In the genomic region with DNA sequence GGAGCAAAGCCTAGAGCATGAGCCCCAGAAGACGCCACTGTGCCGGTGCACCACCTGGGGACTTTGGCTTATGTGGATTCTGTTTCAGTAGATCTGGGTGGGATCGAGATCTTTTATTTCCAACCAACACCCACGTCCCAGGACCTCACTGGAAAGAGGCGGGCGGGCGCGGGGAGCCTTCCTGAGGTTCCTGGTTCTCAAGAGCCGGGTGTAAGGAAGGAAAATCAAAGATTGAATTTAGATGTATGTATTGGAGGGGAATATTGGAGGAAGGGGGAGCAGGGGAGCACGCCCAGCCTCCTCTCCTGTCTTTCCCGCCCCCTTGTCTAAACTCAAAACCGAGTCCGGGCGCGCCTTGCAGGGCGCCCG, we compare ENCODE assay signal across 15 cellular contexts. TPM values are rescaled to one million over a fixed set of nuclear protein-coding genes. Genes with fewer than 3 reads are reported as not detected.
A peak's percentile ranks its signal among the peaks of the same experiment; 100 is the strongest.
DNase-seq lines count a peak whose midpoint lies in the region; ATAC-seq, FAIRE-seq and TF ChIP-seq lines count a peak whose summit lies in the region.
"Had no signal": no experiment of that assay in that cellular context is flagged by ENCODE, and none has a peak within 500 bp of the region (broad histone marks: within the 10 kb centered on the region; RNA-seq: fewer than 3 reads in every experiment).

No MANE protein-coding gene starts in this region.

- no peak overlapping the region for H3K27ac Mint-ChIP-seq in CD4-positive, alpha-beta memory T cell
- no peak overlapping the region for H3K27ac Mint-ChIP-seq in neural crest cell (ENCODE audit: unreplicated experiment)

- no peak overlapping the region for H3K27ac ChIP-seq in CD4-positive, alpha-beta memory T cell (ENCODE audit: low read depth, low read length)
- H3K27ac ChIP-seq in H1 (ENCODE audit: low read depth, low read length) (no peak overlapping the region), upper lobe of right lung (no peak overlapping the region)
- H3K27ac ChIP-seq: adrenal gland, gastroesophageal sphincter had no signal

- no peak overlapping the region for H4K8ac ChIP-seq in H1 (ENCODE audit: extremely low read depth, insufficient read depth, low read length)

- no peak for TF ChIP-seq RAD21 in H1 (IDR thresholded peaks at IDR 0.05 in 1 of 2, conservative IDR thresholded peaks at IDR 0.05 in 1 of 2; ENCODE audit: low read depth in 2 of 2, low read length in 2 of 2)

- H2BK20ac ChIP-seq in H1 (ENCODE audit: low read length) = no peak overlapping the region

- H2BK15ac ChIP-seq in H1 (ENCODE audit: low read length) = no peak overlapping the region

- peak overlapping the region in 1 of 2 donors; percentile 19 for H3K4me3 ChIP-seq in CD4-positive, alpha-beta memory T cell (ENCODE audit: low read length in 2 of 2)
- H3K4me3 ChIP-seq in H7 (ENCODE audit: insufficient read depth, low read depth, low read length) (peak overlapping the region; percentile 35), H1 (ENCODE audit: extremely low read depth in 1 of 4, insufficient read depth in 2 of 4, low read depth in 3 of 4, low read length in 4 of 4) (peak overlapping the region; percentile 5 to 56 (median 20); a peak in 4 of 8 replicates), upper lobe of right lung (no peak overlapping the region)
- H3K4me3 ChIP-seq: adrenal gland had no signal

- H2AK5ac ChIP-seq in H1 (ENCODE audit: low read depth, low read length) = no peak overlapping the region

- intact Hi-C loops in CD4-positive, alpha-beta memory T cell (cut with micrococcal nuclease) = no loop called here
- intact Hi-C loops in upper lobe of right lung (cut with DNase I) = no loop called here

- H3K56ac ChIP-seq in H1 (replicated peaks; ENCODE audit: insufficient read length, low read depth, low read length) = no peak overlapping the region

- no peak overlapping the region for H4K5ac ChIP-seq in H1 (ENCODE audit: insufficient read length, low read depth, low read length)

- no peaks in the 10 kb centered on the region for H3K36me3 ChIP-seq in CD4-positive, alpha-beta memory T cell (ENCODE audit: insufficient read depth, low read length)
- H3K36me3 ChIP-seq in H7 (replicated peaks; ENCODE audit: control insufficient read depth, insufficient read depth, low read length) (no peaks in the 10 kb centered on the region), H1 (ENCODE audit: control insufficient read depth in 2 of 4, insufficient read depth in 4 of 4, low read length in 3 of 4) (no peaks in the 10 kb centered on the region), upper lobe of right lung (no peaks in the 10 kb centered on the region)
- H3K36me3 ChIP-seq: adrenal gland, gastroesophageal sphincter had no signal

- no peak for DNase-seq in CD4-positive, alpha-beta memory T cell
- DNase-seq in H7 = no peak
- DNase-seq in H1 (ENCODE audit: low read depth in 1 of 2, low spot score in 2 of 2) = no peak
- DNase-seq in neural crest cell (ENCODE audit: low read depth, low spot score) = no peak
- no peak for DNase-seq in upper lobe of right lung
- DNase-seq in HCEC 1CT = no peak
- DNase-seq: effector CD4-positive, alpha-beta T cell; NCI-H2227 treated with DMSO at 0.1 percent for 48 hours; SW 1271 had no signal

- CTCF ChIA-PET in CD4-positive, alpha-beta memory T cell (lab: Charles Lee; ENCODE audit: partially characterized antibody) = no interaction called here
- CTCF ChIA-PET in H1 (lab: Charles Lee; ENCODE audit: partially characterized antibody) = interaction anchor here (0.8 to 1.9 kb wide), 4 partner anchors 8 to 108 kb away, joined by 3 to 7 read pairs (median 4); no protein-coding TSS in a partner anchor

- peaks cover 33% of the 10 kb centered on the region for H3K4me1 ChIP-seq in CD4-positive, alpha-beta memory T cell (ENCODE audit: insufficient read depth, low read length)
- H3K4me1 ChIP-seq in H1 (replicated peaks in 1 of 4; ENCODE audit: control insufficient read depth in 3 of 4, insufficient read depth in 4 of 4, low read length in 3 of 4) = peaks cover under 1 to 10% (median 8%) of the 10 kb centered on the region in 4 experiments
- peaks cover 23% of the 10 kb centered on the region for H3K4me1 ChIP-seq in upper lobe of right lung

- H3K36me3 Mint-ChIP-seq in CD4-positive, alpha-beta memory T cell = no peaks in the 10 kb centered on the region
- peaks cover 5% of the 10 kb centered on the region for H3K36me3 Mint-ChIP-seq in neural crest cell (ENCODE audit: low read depth)

- H3K23me2 ChIP-seq in H1 (ENCODE audit: low read depth, low read length) = peaks cover 8% of the 10 kb centered on the region

- peaks cover 4 to 7% of the 10 kb centered on the region in 2 experiments for H4K20me1 ChIP-seq in H1 (replicated peaks in 1 of 2; ENCODE audit: control insufficient read depth in 1 of 2, insufficient read depth in 2 of 2, low read length in 2 of 2)

- peaks cover 55 to 72% of the 10 kb centered on the region in 2 donors for H3K27me3 Mint-ChIP-seq in CD4-positive, alpha-beta memory T cell
- peaks cover 96% of the 10 kb centered on the region for H3K27me3 Mint-ChIP-seq in neural crest cell (ENCODE audit: low read depth)

- no peak overlapping the region for H3K9ac ChIP-seq in H1 (replicated peaks in 1 of 4; ENCODE audit: extremely low read depth in 1 of 4, low read depth in 3 of 4, low read length in 3 of 4)

- peaks cover 62% of the 10 kb centered on the region for H3K27me3 ChIP-seq in CD4-positive, alpha-beta memory T cell (ENCODE audit: insufficient read depth, low read length)
- H3K27me3 ChIP-seq in H7 (ENCODE audit: control insufficient read depth, insufficient read depth, low read length) (peaks cover 87% of the 10 kb centered on the region), H1 (replicated peaks in 1 of 4; ENCODE audit: control insufficient read depth in 3 of 4, extremely low read depth in 1 of 4, insufficient read depth in 3 of 4, low read length in 3 of 4) (peaks cover 66 to 74% (median 72%) of the 10 kb centered on the region in 4 experiments), upper lobe of right lung (peaks cover 84% of the 10 kb centered on the region)

- no peak overlapping the region for H3K23ac ChIP-seq in H1 (ENCODE audit: insufficient read length)

- no peak overlapping the region for H4K91ac ChIP-seq in H1 (replicated peaks; ENCODE audit: insufficient read length, low read length)

- H2BK120ac ChIP-seq in H1 (replicated peaks; ENCODE audit: low read depth, low read length) = no peak overlapping the region

- TF ChIP-seq EP300 in H1 (IDR thresholded peaks at IDR 0.05; ENCODE audit: borderline replicate concordance in 1 of 2, low read depth in 2 of 2, low read length in 2 of 2) = no peak

- peaks cover 18 to 47% (median 33%) of the 10 kb centered on the region in 4 donors for H3K4me1 Mint-ChIP-seq in CD4-positive, alpha-beta memory T cell
- peaks cover 32% of the 10 kb centered on the region for H3K4me1 Mint-ChIP-seq in neural crest cell

- no peaks in the 10 kb centered on the region for H3K79me2 ChIP-seq in H1 (ENCODE audit: control insufficient read depth in 1 of 2, insufficient read depth in 2 of 2, low read length in 2 of 2)

- peak overlapping the region; percentile 66 to 67 for H3K4me2 ChIP-seq in H1 (ENCODE audit: insufficient read depth in 1 of 2, low read depth in 2 of 2, low read length in 2 of 2)

- H3K9me3 ChIP-seq in CD4-positive, alpha-beta memory T cell (ENCODE audit: control insufficient read depth in 1 of 2, low read length in 2 of 2) = no peaks in the 10 kb centered on the region
- H3K9me3 ChIP-seq in H1 (ENCODE audit: insufficient read depth in 2 of 2, low read depth in 1 of 2, low read length in 1 of 2) = no peaks in the 10 kb centered on the region; a peak in 1 of 4 replicates
- H3K9me3 ChIP-seq in upper lobe of right lung = no peaks in the 10 kb centered on the region
- H3K9me3 ChIP-seq: adrenal gland, gastroesophageal sphincter had no signal

- H3K14ac ChIP-seq in H1 (ENCODE audit: insufficient read length) = no peak overlapping the region

- TF ChIP-seq POLR2A in H1 (IDR thresholded peaks at IDR 0.05; ENCODE audit: control extremely low read depth in 1 of 2, low read depth in 2 of 2, low read length in 2 of 2) = no peak

- POLR2A ChIA-PET in CD4-positive, alpha-beta memory T cell (lab: Charles Lee; ENCODE audit: partially characterized antibody) = no interaction called here
- POLR2A ChIA-PET in H1 (lab: Charles Lee; ENCODE audit: partially characterized antibody) = interaction anchor here (1.5 kb wide), 1 partner anchor 11 kb away, joined by 7 read pairs; no protein-coding TSS in a partner anchor

- no peaks in the 10 kb centered on the region for H3K79me1 ChIP-seq in H1 (ENCODE audit: low read depth, low read length)

- 29% methylated on average over 13 of the region's 17 CpGs; no CpG with 5 or more reads in 1 of the 2 experiments for WGBS in H1 (ENCODE audit: extremely low coverage in 1 of 2, insufficient coverage in 1 of 2, insufficient read length in 1 of 2, insufficient replicate concordance in 2 of 2, low coverage in 1 of 2, low lambda C conversion rate in 2 of 2, missing lambda C conversion rate in 1 of 2), 2 experiments

- H3K4me3 Mint-ChIP-seq in CD4-positive, alpha-beta memory T cell = peak overlapping the region; percentile 52 to 79 (median 60)
- peak overlapping the region; percentile 19 for H3K4me3 Mint-ChIP-seq in neural crest cell

- H2BK5ac ChIP-seq in H1 (ENCODE audit: low read depth, low read length) = no peak overlapping the region

- ATAC-seq in upper lobe of right lung (no peak), GM21737 (IDR thresholded peaks at IDR 0.05; ENCODE audit: unreplicated experiment) (no peak)
- ATAC-seq: gastroesophageal sphincter had no signal

- H2AFZ ChIP-seq in H1 (ENCODE audit: low read length) = no peak overlapping the region; the same call in 1 of the 2 replicates

- no peak for FAIRE-seq in H1 (lab: Jason Lieb, UNC)

- H3K18ac ChIP-seq in H1 (ENCODE audit: extremely low read depth, low read length) = peak overlapping the region; percentile 19

- H3K9me3 Mint-ChIP-seq in CD4-positive, alpha-beta memory T cell = peaks cover 0 to 4% (median 0%) of the 10 kb centered on the region in 8 donors
- no peaks in the 10 kb centered on the region for H3K9me3 Mint-ChIP-seq in neural crest cell

- no peak for TF ChIP-seq CTCF in H1 (IDR thresholded peaks at IDR 0.05; ENCODE audit: control extremely low read depth in 1 of 3, insufficient read depth in 1 of 3, low read depth in 1 of 3, low read length in 3 of 3)
- TF ChIP-seq CTCF in neural crest cell (conservative IDR thresholded peaks at IDR 0.05) = no peak
- TF ChIP-seq CTCF in upper lobe of right lung (IDR thresholded peaks at IDR 0.05) = no peak

- no peak overlapping the region for H3K4ac ChIP-seq in H1 (replicated peaks; ENCODE audit: insufficient read length, low read depth, low read length)

- H2BK12ac ChIP-seq in H1 (ENCODE audit: low read depth, low read length) = no peak overlapping the region

RNA-seq across cellular contexts. Expression of a gene that starts 6.2 kb away (rescaled TPM):
- not detected for total RNA-seq in CD4-positive, alpha-beta memory T cell
- polyA plus RNA-seq in CD4-positive, alpha-beta memory T cell = not detected
- 0.17 and 0.67 TPM in 2 replicates for total RNA-seq in H7 (2014; rRNA removed; shearing (Covaris generic))
- 0.11 TPM in 1 of 2 replicates, not detected in the other for total RNA-seq in H1 (2021; fragmentation: NEBNext Ultra II Directional; extraction: Animal tissue kit (Norgen Biotek cat#: 25700))
- polyA plus RNA-seq in H1 (2011; rRNA removed) = 0.79 and 0.93 TPM in 2 replicates
- 0.81 TPM for polyA plus RNA-seq in H1 (2011; cell fraction: cytosol; rRNA removed)
- 0.68 TPM for polyA plus RNA-seq in H1 (2011; cell fraction: nucleus; rRNA removed)
- polyA plus RNA-seq in H1 (2012, experiment 1 of 2) = 0.57 to 1.3 TPM (median 0.75 TPM) in 4 replicates
- polyA plus RNA-seq in H1 (2012, experiment 2 of 2) = 0.79 TPM
- 1.0 TPM for polyA plus RNA-seq in H1 (2013, experiment 1 of 2)
- polyA plus RNA-seq in H1 (2013, experiment 2 of 2) = 0.99 TPM
- 0.20 and 0.35 TPM in 2 replicates for polyA minus RNA-seq in H1 (2011; rRNA and poly(A)+ RNA removed)
- polyA minus RNA-seq in H1 (2011; cell fraction: cytosol; rRNA and poly(A)+ RNA removed) = 1.8 TPM
- polyA minus RNA-seq in H1 (2011; cell fraction: nucleus; rRNA and poly(A)+ RNA removed) = 1.2 TPM
- total RNA-seq in neural crest cell = 5.4 TPM in 2 replicates
- total RNA-seq in upper lobe of right lung = not detected
- total RNA-seq: adrenal gland, gastroesophageal sphincter, liver, OCI-LY7, subcutaneous adipose tissue had no signal
- polyA plus RNA-seq: liver had no signal

RNA-seq across cellular contexts. Expression of a gene that starts 50.4 kb away (rescaled TPM):
- not detected for total RNA-seq in CD4-positive, alpha-beta memory T cell
- not detected for polyA plus RNA-seq in CD4-positive, alpha-beta memory T cell
- 0.15 and 1.2 TPM in 2 replicates for total RNA-seq in H7 (2014; rRNA removed; shearing (Covaris generic))
- 0.65 and 0.73 TPM in 2 replicates for total RNA-seq in H1 (2021; fragmentation: NEBNext Ultra II Directional; extraction: Animal tissue kit (Norgen Biotek cat#: 25700))
- polyA plus RNA-seq in H1 (2011; rRNA removed) = 1.2 and 1.4 TPM in 2 replicates
- polyA plus RNA-seq in H1 (2011; cell fraction: cytosol; rRNA removed) = 0.81 TPM
- 2.1 TPM for polyA plus RNA-seq in H1 (2011; cell fraction: nucleus; rRNA removed)
- polyA plus RNA-seq in H1 (2012, experiment 1 of 2) = 0.50 to 0.98 TPM (median 0.89 TPM) in 4 replicates
- 0.20 TPM for polyA plus RNA-seq in H1 (2012, experiment 2 of 2)
- polyA plus RNA-seq in H1 (2013, experiment 1 of 2) = 0.26 TPM
- polyA plus RNA-seq in H1 (2013, experiment 2 of 2) = 0.46 TPM
- polyA minus RNA-seq in H1 (2011; rRNA and poly(A)+ RNA removed) = not detected in 2 replicates
- polyA minus RNA-seq in H1 (2011; cell fraction: cytosol; rRNA and poly(A)+ RNA removed) = 0.51 TPM
- polyA minus RNA-seq in H1 (2011; cell fraction: nucleus; rRNA and poly(A)+ RNA removed) = 0.80 TPM
- total RNA-seq in neural crest cell = 5.4 and 8.4 TPM in 2 replicates
- 1.6 TPM for total RNA-seq in upper lobe of right lung
- total RNA-seq: gastroesophageal sphincter, OCI-LY7, subcutaneous adipose tissue had no signal
- polyA plus RNA-seq: liver had no signal
